In genomic region chr19:35643255-35644205, GRCh38 we compare ENCODE assay signal across 7 cellular contexts. TPM values are rescaled to one million over a fixed set of nuclear protein-coding genes. Genes with fewer than 3 reads are reported as not detected.
DNase-seq lines count a peak whose midpoint lies in the region; ATAC-seq, FAIRE-seq and TF ChIP-seq lines count a peak whose summit lies in the region.

No MANE protein-coding gene starts in this region.

- H3K4me3 ChIP-seq in colonic mucosa: peak overlapping the region; percentile 55
- peak overlapping the region; percentile 44 to 73 for H3K4me3 ChIP-seq in left lung

- H3K27me3 ChIP-seq in colonic mucosa: no peaks in the 10 kb centered on the region
- no peaks in the 10 kb centered on the region for H3K27me3 ChIP-seq in left lung

- peak; percentile 69 for FAIRE-seq in GM18507 (lab: Jason Lieb, UNC)

- ATAC-seq in HG03097 (IDR thresholded peaks at IDR 0.05; ENCODE audit: low FRiP score, unreplicated experiment) (peak; percentile 41), left lung (peak; percentile 76)

- H3K4me1 ChIP-seq in colonic mucosa (peaks cover 5% of the 10 kb centered on the region), left lung (peaks cover 3 to 42% of the 10 kb centered on the region in 2 donors)

- H3K36me3 ChIP-seq in colonic mucosa (no peaks in the 10 kb centered on the region), left lung (no peaks in the 10 kb centered on the region)

- DNase-seq in GM18507 (ENCODE audit: extremely low spot score, insufficient read length, low read depth): peak; percentile 74
- DNase-seq in NCI-H446 treated with DMSO at 0.1 percent for 48 hours (lab: John Stamatoyannopoulos, UW): peak; percentile 77
- peak; percentile 85 for DNase-seq in activated CD4-positive, alpha-beta T cell treated with anti-CD3 and anti-CD28 coated beads for 48 hours
- DNase-seq in colonic mucosa: peak; percentile 90
- DNase-seq in left lung: peak; percentile 90 to 96
- DNase-seq in stimulated activated CD4-positive, alpha-beta T cell treated with anti-CD3 and anti-CD28 coated beads, Interleukin-4, amount 100 ng/mL, for 1 hour: peak; percentile 75

- intact Hi-C loops in colonic mucosa (cut with DNase I) (no loop called here), left lung (cut with DNase I) (no loop called here)

- H3K9me3 ChIP-seq in colonic mucosa (no peaks in the 10 kb centered on the region), left lung (no peaks in the 10 kb centered on the region)

- TF ChIP-seq CTCF in colonic mucosa (IDR thresholded peaks at IDR 0.05) (no peak), left lung (IDR thresholded peaks at IDR 0.05) (no peak)

- H3K27ac ChIP-seq in colonic mucosa (peak overlapping the region; percentile 96), left lung (peak overlapping the region; percentile 87 to 91)

- peak overlapping the region; percentile 90 to 92 for H3K9ac ChIP-seq in colonic mucosa (ENCODE audit: low read depth in 2 of 2, low read length in 2 of 2)

RNA-seq across cellular contexts. Expression of gene ETV2, which starts 2.0 kb away (rescaled TPM):
- total RNA-seq in colonic mucosa: 1 to 10 TPM; 1.4 to 1.9 TPM
- 1 to 10 TPM in 1 of 2 donors, under 1 TPM in 1; 0.79 to 1.0 TPM for total RNA-seq in left lung

RNA-seq across cellular contexts. Expression of gene COX6B1, which starts 4.6 kb away (rescaled TPM):
- total RNA-seq in colonic mucosa (100 to 1,000 TPM; 761 to 820 TPM), left lung (100 to 1,000 TPM; 291 to 295 TPM)

RNA-seq across cellular contexts. Expression of gene RBM42, which starts 14.7 kb away (rescaled TPM):
- 100 to 1,000 TPM in 1 of 2 donors, 10 to 100 TPM in 1; 73.5 to 117 TPM for total RNA-seq in colonic mucosa
- total RNA-seq in left lung: 10 to 100 TPM; 57.8 to 64.1 TPM

RNA-seq across cellular contexts. Expression of gene UPK1A, which starts 22.8 kb away (rescaled TPM):
- total RNA-seq in colonic mucosa (not detected), left lung (not detected)

RNA-seq across cellular contexts. Expression of gene HAUS5, which starts 31.0 kb away (rescaled TPM):
- 10 to 100 TPM in 1 of 2 donors, 1 to 10 TPM in 1; 5.0 to 17.0 TPM for total RNA-seq in colonic mucosa
- total RNA-seq in left lung: 10 to 100 TPM; 12.1 to 12.7 TPM

Comparison
In these comparisons a context has a peak if more than half of its experiments do, and no peak if none do; other contexts are left out.
1. Peak in every context shown above with its lines: DNase-seq, ATAC-seq, H3K4me3 ChIP-seq and H3K27ac ChIP-seq.